In genomic region chr20:36091561-36092423, GRCh38 we compare ENCODE assay signal across 8 cellular contexts.
DNase-seq lines count a peak whose midpoint lies in the region; ATAC-seq, FAIRE-seq and TF ChIP-seq lines count a peak whose summit lies in the region.

No MANE protein-coding gene starts in this region.

- H2BK120ac ChIP-seq in H9 (ENCODE audit: low read depth, low read length, poor library complexity, severe bottlenecking): no peak overlapping the region

- DNase-seq in H9: peak; percentile 69
- DNase-seq in T-cell: peak in 1 of 34 experiments; percentile 5
- DNase-seq in fibroblast of villous mesenchyme (ENCODE audit: low read depth): no peak
- peak; percentile 74 for DNase-seq in retina
- DNase-seq in frontal cortex (ENCODE audit: low spot score in 2 of 2): no peak
- DNase-seq in activated CD8-positive, alpha-beta memory T cell treated with anti-CD3 and anti-CD28 coated beads, Interleukin-2, amount 50 U/mL, for 4 hours: no peak

- H3K4me1 ChIP-seq in H9 (ENCODE audit: insufficient read depth, low read length): peaks cover 3% of the 10 kb centered on the region; the same call in 1 of the 2 replicates

- H3K79me2 ChIP-seq in H9 (ENCODE audit: insufficient read depth, low read length): no peaks in the 10 kb centered on the region

- CTCF ChIA-PET in T-cell (lab: Charles Lee): interaction anchor here in 1 of 2 donors (0.7 kb wide), 1 partner anchor 27 kb away, joined by 3 read pairs; no protein-coding TSS in a partner anchor

- WGBS in H9 (ENCODE audit: extremely low coverage, insufficient read length, low lambda C conversion rate): no CpG with 5 or more reads among the region's 47 CpGs

- H3K9me3 Mint-ChIP-seq in H9 (peaks cover 0 to 2% of the 10 kb centered on the region in 2 experiments; a peak in 2 of 5 replicates), T-cell (no peaks in the 10 kb centered on the region)

- peaks cover 11% of the 10 kb centered on the region for H3K23me2 ChIP-seq in H9 (ENCODE audit: insufficient read length, low read depth, low read length, poor library complexity, severe bottlenecking)

- no peak overlapping the region for H3K14ac ChIP-seq in H9 (ENCODE audit: insufficient read depth, low read length)

- H3K9ac ChIP-seq in H9 (ENCODE audit: extremely low read depth, insufficient read length, low read length): no peak overlapping the region

- H3K4me1 Mint-ChIP-seq in H9: peaks cover 27 to 38% of the 10 kb centered on the region in 2 experiments
- H3K4me1 Mint-ChIP-seq in T-cell: peaks cover 13 to 16% (median 15%) of the 10 kb centered on the region in 3 donors

- H3K27ac Mint-ChIP-seq in H9: peak overlapping the region in 1 of 3 experiments; percentile 89; a peak in 2 of 7 replicates
- H3K27ac Mint-ChIP-seq in T-cell: no peak overlapping the region

- no peak overlapping the region for H3K23ac ChIP-seq in H9 (ENCODE audit: insufficient read length, low read depth, low read length)

- TF ChIP-seq CTCF in H9 (conservative IDR thresholded peaks at IDR 0.05) (no peak), fibroblast of villous mesenchyme (IDR thresholded peaks at IDR 0.05; ENCODE audit: insufficient read depth, low read depth, low read length) (no peak)

- H2BK12ac ChIP-seq in H9 (ENCODE audit: insufficient read length, low read depth, low read length): no peak overlapping the region

- H4K8ac ChIP-seq in H9 (replicated peaks; ENCODE audit: insufficient read length, low read depth, low read length): no peak overlapping the region

- H2BK15ac ChIP-seq in H9 (ENCODE audit: low read depth, low read length): no peak overlapping the region; the same call in 1 of the 2 replicates

- H2BK5ac ChIP-seq in H9 (ENCODE audit: insufficient read length, low read length): no peak overlapping the region

- peaks cover 35% of the 10 kb centered on the region for H3K27me3 ChIP-seq in H9 (ENCODE audit: insufficient read depth, low read length)

- H3K36me3 Mint-ChIP-seq in H9 (ENCODE audit: insufficient read depth in 1 of 3, low read depth in 3 of 3) (peaks cover 0 to 4% (median 0%) of the 10 kb centered on the region in 3 experiments; a peak in 2 of 7 replicates), T-cell (peaks cover 3% of the 10 kb centered on the region)

- H4K5ac ChIP-seq in H9 (ENCODE audit: insufficient read length, low read depth, low read length): no peak overlapping the region

- POLR2A ChIA-PET in T-cell (lab: Charles Lee): no interaction called here

- no peak overlapping the region for H3K56ac ChIP-seq in H9 (ENCODE audit: insufficient read length, low read depth, low read length)

- H2AFZ ChIP-seq in H9 (ENCODE audit: low read length): no peak overlapping the region

- FAIRE-seq in frontal cortex (lab: Jason Lieb, UNC): no peak

- H4K91ac ChIP-seq in H9 (ENCODE audit: insufficient read length, low read depth, low read length): no peak overlapping the region

- H3T11ph ChIP-seq in H9 (ENCODE audit: low read length): no peak overlapping the region

- H3K27ac ChIP-seq in H9 (ENCODE audit: insufficient read length, low read depth, low read length): no peak overlapping the region

- H3K18ac ChIP-seq in H9 (ENCODE audit: insufficient read length, low read depth, low read length): no peak overlapping the region

- H3K27me3 Mint-ChIP-seq in H9 (ENCODE audit: low read depth): peaks cover 89% of the 10 kb centered on the region
- peaks cover 40 to 50% of the 10 kb centered on the region in 2 donors for H3K27me3 Mint-ChIP-seq in T-cell

- no peaks in the 10 kb centered on the region for H3K79me1 ChIP-seq in H9 (ENCODE audit: insufficient read depth, low read depth, low read length, poor library complexity, severe bottlenecking)

- ATAC-seq in T-cell (replicated peaks in 1 of 4): no peak
- ATAC-seq in GM18858 (IDR thresholded peaks at IDR 0.05; ENCODE audit: unreplicated experiment): no peak
- ATAC-seq in GM19395 (IDR thresholded peaks at IDR 0.05; ENCODE audit: unreplicated experiment): no peak

- peaks cover 3% of the 10 kb centered on the region for H4K20me1 ChIP-seq in H9 (ENCODE audit: control insufficient read depth, insufficient read depth, insufficient read length)

- no peak overlapping the region for H2AK5ac ChIP-seq in H9 (ENCODE audit: insufficient read length, low read length)

- peak overlapping the region; percentile 61 to 82 for H3K4me3 Mint-ChIP-seq in H9
- peak overlapping the region; percentile 61 to 70 (median 64) for H3K4me3 Mint-ChIP-seq in T-cell

- H3K4me2 ChIP-seq in H9 (ENCODE audit: insufficient read depth, insufficient read length, low read length): peak overlapping the region; percentile 11

- no peak overlapping the region for H2BK20ac ChIP-seq in H9 (ENCODE audit: low read depth, low read length, poor library complexity, severe bottlenecking)

- peak overlapping the region; percentile 33 for H3K4me3 ChIP-seq in fibroblast of villous mesenchyme (ENCODE audit: low read depth, low read length)

- no peaks in the 10 kb centered on the region for H3K9me3 ChIP-seq in H9 (ENCODE audit: control insufficient read depth, low read depth, low read length)

- no peak overlapping the region for H3K4ac ChIP-seq in H9 (ENCODE audit: low read depth, low read length)

Comparison
In these comparisons a context has a peak if more than half of its experiments do, and no peak if none do; other contexts are left out.
1. DNase-seq: peak in H9 (single experiment) and retina (single experiment); none in fibroblast of villous mesenchyme (single experiment), frontal cortex (0 of 2) and activated CD8-positive, alpha-beta memory T cell treated with anti-CD3 and anti-CD28 coated beads, Interleukin-2, amount 50 U/mL, for 4 hours (single experiment).